Comparison of ENCODE assay signal across 8 cellular contexts in genomic region chr2:237731663-237732062, GRCh38.
DNase-seq lines count a peak whose midpoint lies in the region; ATAC-seq lines count a peak whose summit lies in the region.

No MANE protein-coding gene starts in this region.

- CTCF ChIA-PET in activated CD8-positive, alpha-beta T cell treated with anti-CD3 and anti-CD28 coated beads, Interleukin-2, amount 10 ng/mL, durations not matched to agents 7 days and 5 days (lab: Charles Lee), result interaction anchor here (0.9 to 9.4 kb wide), 7 partner anchors 14 to 151 kb away, joined by 3 to 68 read pairs (median 5); no protein-coding TSS in a partner anchor

- no peaks in the 10 kb centered on the region for H3K27me3 Mint-ChIP-seq in activated CD8-positive, alpha-beta T cell treated with anti-CD3 and anti-CD28 coated beads, Interleukin-2, amount 10 ng/mL, durations not matched to agents 7 days and 5 days (ENCODE audit: low read depth)

- H3K27ac Mint-ChIP-seq in activated CD8-positive, alpha-beta T cell treated with anti-CD3 and anti-CD28 coated beads, Interleukin-2, amount 10 ng/mL, durations not matched to agents 7 days and 5 days, result peak overlapping the region; percentile 60

- no peaks in the 10 kb centered on the region for H3K9me3 Mint-ChIP-seq in activated CD8-positive, alpha-beta T cell treated with anti-CD3 and anti-CD28 coated beads, Interleukin-2, amount 10 ng/mL, durations not matched to agents 7 days and 5 days (ENCODE audit: insufficient read depth)

- peaks cover 32% of the 10 kb centered on the region for H3K36me3 Mint-ChIP-seq in activated CD8-positive, alpha-beta T cell treated with anti-CD3 and anti-CD28 coated beads, Interleukin-2, amount 10 ng/mL, durations not matched to agents 7 days and 5 days (ENCODE audit: low read depth)

- POLR2A ChIA-PET in activated CD8-positive, alpha-beta T cell treated with anti-CD3 and anti-CD28 coated beads, Interleukin-2, amount 10 ng/mL, durations not matched to agents 7 days and 5 days (lab: Charles Lee), result interaction anchor here (1.0 to 2.4 kb wide), 3 partner anchors 38 to 57 kb away, joined by 4 to 15 read pairs (median 4); no protein-coding TSS in a partner anchor

- no peak overlapping the region for H3K4me3 Mint-ChIP-seq in activated CD8-positive, alpha-beta T cell treated with anti-CD3 and anti-CD28 coated beads, Interleukin-2, amount 10 ng/mL, durations not matched to agents 7 days and 5 days

- DNase-seq in activated CD4-positive, CD25-positive, alpha-beta regulatory T cell (lab: John Stamatoyannopoulos, UW), result no peak
- no peak for DNase-seq in activated CD8-positive, alpha-beta T cell treated with anti-CD3 and anti-CD28 coated beads, Interleukin-2, amount 10 ng/mL, durations not matched to agents 7 days and 5 days
- DNase-seq in glomerular visceral epithelial cell (ENCODE audit: extremely low spot score), result peak; percentile 71
- DNase-seq in stimulated activated CD4-positive, alpha-beta T cell treated with anti-CD3 and anti-CD28 coated beads, TNF-alpha, amount 100 ng/mL, for 24 hours (ENCODE audit: low read depth in 3 of 3), result peak in 2 of 3 experiments; percentile 16 to 53
- DNase-seq in SIG-M5 (lab: John Stamatoyannopoulos, UW), result no peak
- no peak for DNase-seq in D341Med (ENCODE audit: low spot score)
- no peak for DNase-seq in NCI-H748 (lab: John Stamatoyannopoulos, UW; ENCODE audit: unreplicated experiment)

- H3K4me1 Mint-ChIP-seq in activated CD8-positive, alpha-beta T cell treated with anti-CD3 and anti-CD28 coated beads, Interleukin-2, amount 10 ng/mL, durations not matched to agents 7 days and 5 days (ENCODE audit: low read depth), result peaks cover 37% of the 10 kb centered on the region

- ATAC-seq in activated CD4-positive, CD25-positive, alpha-beta regulatory T cell treated with anti-CD3 and anti-CD28 coated beads, Interleukin-2, amount 50 U/mL, for 24 hours, result peak; percentile 97 to 98
- ATAC-seq in activated CD8-positive, alpha-beta T cell treated with anti-CD3 and anti-CD28 coated beads, Interleukin-2, amount 10 ng/mL, durations not matched to agents 7 days and 5 days, result peak; percentile 34

Comparison
In these comparisons a context has a peak if more than half of its experiments do, and no peak if none do; other contexts are left out.
1. DNase-seq: peak in glomerular visceral epithelial cell (single experiment) and stimulated activated CD4-positive, alpha-beta T cell treated with anti-CD3 and anti-CD28 coated beads, TNF-alpha, amount 100 ng/mL, for 24 hours (2 of 3); none in activated CD4-positive, CD25-positive, alpha-beta regulatory T cell (0 of 4), activated CD8-positive, alpha-beta T cell treated with anti-CD3 and anti-CD28 coated beads, Interleukin-2, amount 10 ng/mL, durations not matched to agents 7 days and 5 days (single experiment), SIG-M5 (single experiment), D341Med (single experiment) and NCI-H748 (single experiment).